8 cellular contexts compared by ENCODE assay signal in the genomic region with DNA sequence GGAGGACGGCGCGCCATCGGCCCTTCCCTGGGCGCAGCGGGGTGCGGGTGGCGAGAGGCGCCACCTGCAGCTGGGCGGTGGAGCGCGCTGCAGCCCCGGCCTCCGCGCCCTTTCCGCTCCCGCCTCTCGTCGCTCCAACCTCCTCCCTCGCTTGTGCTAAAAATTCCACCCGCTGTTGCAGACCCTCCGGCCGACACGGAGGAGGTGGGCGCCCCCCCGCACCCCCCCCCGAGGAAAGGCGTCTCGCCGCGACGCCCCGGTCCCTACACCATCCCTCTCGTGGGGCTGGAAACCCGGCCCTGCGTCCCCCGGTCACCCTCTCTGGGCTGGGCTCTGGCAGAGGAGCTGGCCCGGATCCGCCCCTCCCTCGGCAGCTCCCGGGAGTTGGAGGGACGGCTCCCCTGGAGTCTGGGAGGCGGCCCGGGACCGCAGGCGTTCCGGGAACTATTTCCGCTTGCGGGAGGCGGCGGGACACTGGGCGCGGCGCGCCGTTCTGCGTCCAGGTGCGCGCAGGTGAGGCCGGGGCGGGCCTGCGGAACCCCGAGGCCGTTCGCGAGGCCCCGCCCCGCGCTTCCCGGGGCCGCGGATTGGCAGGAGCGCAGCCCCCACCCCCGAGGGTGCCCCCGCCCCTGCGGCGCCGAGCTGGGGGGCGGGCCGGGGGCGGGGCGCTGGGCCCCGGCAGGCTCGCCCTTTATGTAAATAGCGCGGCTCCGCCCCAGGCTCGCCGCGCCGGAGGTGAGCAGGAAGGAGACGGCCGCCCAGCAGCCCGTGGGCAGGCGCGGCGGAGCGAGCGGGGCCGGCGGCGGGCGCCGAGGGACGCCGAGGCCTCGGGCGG. TPM values are rescaled to one million over a fixed set of nuclear protein-coding genes. Genes with fewer than 3 reads are reported as not detected.
DNase-seq lines count a peak whose midpoint lies in the region; ATAC-seq, FAIRE-seq and TF ChIP-seq lines count a peak whose summit lies in the region.

A gene with protein sequence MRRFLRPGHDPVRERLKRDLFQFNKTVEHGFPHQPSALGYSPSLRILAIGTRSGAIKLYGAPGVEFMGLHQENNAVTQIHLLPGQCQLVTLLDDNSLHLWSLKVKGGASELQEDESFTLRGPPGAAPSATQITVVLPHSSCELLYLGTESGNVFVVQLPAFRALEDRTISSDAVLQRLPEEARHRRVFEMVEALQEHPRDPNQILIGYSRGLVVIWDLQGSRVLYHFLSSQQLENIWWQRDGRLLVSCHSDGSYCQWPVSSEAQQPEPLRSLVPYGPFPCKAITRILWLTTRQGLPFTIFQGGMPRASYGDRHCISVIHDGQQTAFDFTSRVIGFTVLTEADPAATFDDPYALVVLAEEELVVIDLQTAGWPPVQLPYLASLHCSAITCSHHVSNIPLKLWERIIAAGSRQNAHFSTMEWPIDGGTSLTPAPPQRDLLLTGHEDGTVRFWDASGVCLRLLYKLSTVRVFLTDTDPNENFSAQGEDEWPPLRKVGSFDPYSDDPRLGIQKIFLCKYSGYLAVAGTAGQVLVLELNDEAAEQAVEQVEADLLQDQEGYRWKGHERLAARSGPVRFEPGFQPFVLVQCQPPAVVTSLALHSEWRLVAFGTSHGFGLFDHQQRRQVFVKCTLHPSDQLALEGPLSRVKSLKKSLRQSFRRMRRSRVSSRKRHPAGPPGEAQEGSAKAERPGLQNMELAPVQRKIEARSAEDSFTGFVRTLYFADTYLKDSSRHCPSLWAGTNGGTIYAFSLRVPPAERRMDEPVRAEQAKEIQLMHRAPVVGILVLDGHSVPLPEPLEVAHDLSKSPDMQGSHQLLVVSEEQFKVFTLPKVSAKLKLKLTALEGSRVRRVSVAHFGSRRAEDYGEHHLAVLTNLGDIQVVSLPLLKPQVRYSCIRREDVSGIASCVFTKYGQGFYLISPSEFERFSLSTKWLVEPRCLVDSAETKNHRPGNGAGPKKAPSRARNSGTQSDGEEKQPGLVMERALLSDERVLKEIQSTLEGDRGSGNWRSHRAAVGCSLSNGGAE (plus strand): TSS at position 727 of the 835 bp plus-strand sequence. CDS start 17,730 bp downstream, outside the sequence.

- no peaks in the 10 kb centered on the region for H3K9me3 ChIP-seq in body of pancreas

- H3K27me3 ChIP-seq in body of pancreas = no peaks in the 10 kb centered on the region

- peak within 1 kb of the TSS; percentile 87 to 96 (median 92) for H3K27ac ChIP-seq in body of pancreas

- no peaks in the 10 kb centered on the region for H3K36me3 ChIP-seq in body of pancreas (replicated peaks in 1 of 2; ENCODE audit: insufficient read depth in 1 of 2, low read depth in 2 of 2)

- no peak for FAIRE-seq in GM12892 (lab: Jason Lieb, UNC)

- DNase-seq in GM12892 (ENCODE audit: insufficient read length) = peak; percentile 94
- peak; percentile 79 for DNase-seq in NCI-H2029 (lab: John Stamatoyannopoulos, UW)
- DNase-seq in UCSD-AML1 (lab: John Stamatoyannopoulos, UW; ENCODE audit: unreplicated experiment) = peak; percentile 91
- peak; percentile 91 to 93 (median 92) for DNase-seq in body of pancreas
- peak; percentile 97 for DNase-seq in iPS-NIHi11 (ENCODE audit: low spot score)
- peak; percentile 83 for DNase-seq in stimulated activated CD4-positive, alpha-beta T cell treated with anti-CD3 and anti-CD28 coated beads, Interleukin-15, amount 100 ng/mL, for 24 hours
- DNase-seq in NCI-H446 (lab: John Stamatoyannopoulos, UW) = no peak

- WGBS in body of pancreas, 2 donors = 0% methylated on average over 1 to 65 of the region's 108 CpGs

- ATAC-seq in HG02885 (IDR thresholded peaks at IDR 0.05; ENCODE audit: poor library complexity, unreplicated experiment) = peak; percentile 79
- peak; percentile 90 for ATAC-seq in body of pancreas

- TF ChIP-seq CTCF in body of pancreas (IDR thresholded peaks at IDR 0.05) = peak; percentile 39 to 65 (median 54)

- peak within 1 kb of the TSS; percentile 66 to 76 for H3K4me3 ChIP-seq in body of pancreas

- H3K4me1 ChIP-seq in body of pancreas = peaks cover 40% of the 10 kb centered on the region

- intact Hi-C loops in body of pancreas (cut with DNase I) = no loop called here

- TF ChIP-seq POLR2A in GM12892 (IDR thresholded peaks at IDR 0.05; ENCODE audit: low read depth, low read length) (peak; percentile 32; the same call in 1 of the 2 replicates), body of pancreas (IDR thresholded peaks at IDR 0.05) (peak; percentile 76 to 83 (median 80))

RNA-seq across cellular contexts. Expression of the gene that starts here (rescaled TPM):
- polyA plus RNA-seq in GM12892 (2012; ENCODE audit: missing spikeins) = 1.9 TPM
- 100 to 1,000 TPM; 113 to 251 TPM for total RNA-seq in body of pancreas

Comparison
In these comparisons a context has a peak if more than half of its experiments do, and no peak if none do; other contexts are left out.
1. DNase-seq: peak in GM12892 (single experiment), NCI-H2029 (single experiment), UCSD-AML1 (single experiment), body of pancreas (4 of 4), iPS-NIHi11 (single experiment) and stimulated activated CD4-positive, alpha-beta T cell treated with anti-CD3 and anti-CD28 coated beads, Interleukin-15, amount 100 ng/mL, for 24 hours (single experiment); none in NCI-H446 (0 of 2).